1 cellular context compared by ENCODE assay signal in the genomic region with DNA sequence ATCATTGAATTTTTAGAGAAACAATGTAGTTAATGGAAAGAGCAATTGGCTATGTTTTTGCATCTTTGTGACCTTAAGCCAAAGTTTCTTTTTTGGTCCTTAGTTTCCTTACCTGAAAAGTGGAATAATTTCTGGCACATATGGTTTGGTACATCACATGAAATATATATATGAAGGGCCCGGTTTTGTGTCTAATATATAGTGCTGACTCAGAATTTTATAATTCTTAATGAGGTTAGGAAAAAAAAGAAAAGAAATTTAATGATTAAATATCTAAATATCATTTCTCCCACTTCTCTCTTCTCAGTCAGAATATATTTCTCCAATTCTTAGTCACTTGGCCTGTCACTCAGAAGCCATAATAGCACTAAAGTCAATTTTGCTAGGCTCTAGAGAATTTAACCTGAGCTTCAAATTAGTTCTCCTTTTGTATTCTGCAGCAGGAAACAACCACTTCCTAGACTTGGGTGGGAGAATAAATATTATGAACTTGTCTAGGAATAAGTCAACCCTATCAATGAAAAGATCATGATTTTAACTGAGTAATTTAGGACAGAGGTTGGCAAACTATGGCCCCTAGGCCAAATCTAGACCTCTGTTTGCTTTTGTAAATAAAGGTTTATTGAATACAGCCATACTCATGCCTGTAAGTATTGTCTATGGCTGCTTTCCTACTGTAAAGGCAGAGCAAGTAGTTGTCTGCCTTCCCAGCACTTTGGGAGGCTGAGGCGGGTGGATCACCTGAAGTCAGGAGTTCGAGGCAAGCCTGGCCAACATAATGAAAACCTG.
TF ChIP-seq lines count a peak whose summit lies in the region.

No MANE protein-coding gene starts in this region.

TF ChIP-seq in HEK293, 187 proteins besides CTCF, POLR2A, EP300 and RAD21 (continued from another document):
- TF ChIP-seq, protein P1, sequence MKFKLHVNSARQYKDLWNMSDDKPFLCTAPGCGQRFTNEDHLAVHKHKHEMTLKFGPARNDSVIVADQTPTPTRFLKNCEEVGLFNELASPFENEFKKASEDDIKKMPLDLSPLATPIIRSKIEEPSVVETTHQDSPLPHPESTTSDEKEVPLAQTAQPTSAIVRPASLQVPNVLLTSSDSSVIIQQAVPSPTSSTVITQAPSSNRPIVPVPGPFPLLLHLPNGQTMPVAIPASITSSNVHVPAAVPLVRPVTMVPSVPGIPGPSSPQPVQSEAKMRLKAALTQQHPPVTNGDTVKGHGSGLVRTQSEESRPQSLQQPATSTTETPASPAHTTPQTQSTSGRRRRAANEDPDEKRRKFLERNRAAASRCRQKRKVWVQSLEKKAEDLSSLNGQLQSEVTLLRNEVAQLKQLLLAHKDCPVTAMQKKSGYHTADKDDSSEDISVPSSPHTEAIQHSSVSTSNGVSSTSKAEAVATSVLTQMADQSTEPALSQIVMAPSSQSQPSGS (tag by site-specific recombination; IDR thresholded peaks at IDR 0.05; ENCODE audit: low read depth), result no peak
- TF ChIP-seq ZNF202 (tag by site-specific recombination; IDR thresholded peaks at IDR 0.05; ENCODE audit: borderline replicate concordance) (no peak), ZNF211 (tag by site-specific recombination; IDR thresholded peaks at IDR 0.05; ENCODE audit: low read depth) (no peak)
